Comparison of ENCODE assay signal across 1 cellular context in the genomic region with DNA sequence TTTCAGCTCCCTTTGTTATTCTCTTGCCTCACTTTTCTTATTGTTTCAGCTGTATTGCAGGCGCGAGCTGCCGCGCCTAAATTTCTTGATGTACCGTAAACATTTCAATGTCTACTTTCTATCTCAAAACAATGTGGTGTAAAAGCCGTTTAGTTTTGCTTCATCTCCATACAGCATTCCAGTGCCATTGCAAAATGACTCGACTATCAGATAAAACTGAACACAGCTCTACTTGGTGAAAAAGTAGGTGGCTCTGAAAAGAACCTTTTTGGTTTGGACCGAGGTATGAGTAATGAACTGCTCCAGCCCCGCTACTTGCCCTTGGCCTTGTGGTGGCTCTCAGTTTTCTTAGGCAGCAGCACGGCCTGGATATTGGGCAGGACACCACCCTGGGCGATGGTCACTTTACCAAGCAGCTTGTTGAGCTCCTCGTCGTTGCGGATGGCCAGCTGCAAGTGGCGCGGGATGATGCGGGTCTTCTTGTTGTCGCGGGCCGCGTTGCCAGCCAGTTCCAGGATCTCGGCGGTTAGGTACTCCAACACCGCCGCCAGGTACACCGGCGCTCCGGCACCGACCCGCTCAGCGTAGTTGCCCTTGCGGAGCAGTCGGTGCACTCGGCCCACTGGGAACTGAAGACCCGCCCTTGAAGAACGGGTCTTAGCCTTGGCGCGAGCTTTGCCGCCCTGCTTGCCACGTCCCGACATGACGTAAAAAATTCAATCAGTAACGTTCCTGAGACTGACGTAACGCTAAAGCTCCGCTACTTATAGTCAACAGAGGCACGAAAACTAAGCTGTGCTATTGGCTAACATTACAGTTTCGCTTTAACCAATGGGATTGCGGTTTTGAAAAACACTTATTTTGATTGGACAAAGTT.
TF ChIP-seq lines count a peak whose summit lies in the region.

No MANE protein-coding gene starts in this region.

TF ChIP-seq in K562, 482 proteins besides CTCF, POLR2A, EP300 and RAD21 (continued from another document and continues in another):
- TF ChIP-seq, protein P1, sequence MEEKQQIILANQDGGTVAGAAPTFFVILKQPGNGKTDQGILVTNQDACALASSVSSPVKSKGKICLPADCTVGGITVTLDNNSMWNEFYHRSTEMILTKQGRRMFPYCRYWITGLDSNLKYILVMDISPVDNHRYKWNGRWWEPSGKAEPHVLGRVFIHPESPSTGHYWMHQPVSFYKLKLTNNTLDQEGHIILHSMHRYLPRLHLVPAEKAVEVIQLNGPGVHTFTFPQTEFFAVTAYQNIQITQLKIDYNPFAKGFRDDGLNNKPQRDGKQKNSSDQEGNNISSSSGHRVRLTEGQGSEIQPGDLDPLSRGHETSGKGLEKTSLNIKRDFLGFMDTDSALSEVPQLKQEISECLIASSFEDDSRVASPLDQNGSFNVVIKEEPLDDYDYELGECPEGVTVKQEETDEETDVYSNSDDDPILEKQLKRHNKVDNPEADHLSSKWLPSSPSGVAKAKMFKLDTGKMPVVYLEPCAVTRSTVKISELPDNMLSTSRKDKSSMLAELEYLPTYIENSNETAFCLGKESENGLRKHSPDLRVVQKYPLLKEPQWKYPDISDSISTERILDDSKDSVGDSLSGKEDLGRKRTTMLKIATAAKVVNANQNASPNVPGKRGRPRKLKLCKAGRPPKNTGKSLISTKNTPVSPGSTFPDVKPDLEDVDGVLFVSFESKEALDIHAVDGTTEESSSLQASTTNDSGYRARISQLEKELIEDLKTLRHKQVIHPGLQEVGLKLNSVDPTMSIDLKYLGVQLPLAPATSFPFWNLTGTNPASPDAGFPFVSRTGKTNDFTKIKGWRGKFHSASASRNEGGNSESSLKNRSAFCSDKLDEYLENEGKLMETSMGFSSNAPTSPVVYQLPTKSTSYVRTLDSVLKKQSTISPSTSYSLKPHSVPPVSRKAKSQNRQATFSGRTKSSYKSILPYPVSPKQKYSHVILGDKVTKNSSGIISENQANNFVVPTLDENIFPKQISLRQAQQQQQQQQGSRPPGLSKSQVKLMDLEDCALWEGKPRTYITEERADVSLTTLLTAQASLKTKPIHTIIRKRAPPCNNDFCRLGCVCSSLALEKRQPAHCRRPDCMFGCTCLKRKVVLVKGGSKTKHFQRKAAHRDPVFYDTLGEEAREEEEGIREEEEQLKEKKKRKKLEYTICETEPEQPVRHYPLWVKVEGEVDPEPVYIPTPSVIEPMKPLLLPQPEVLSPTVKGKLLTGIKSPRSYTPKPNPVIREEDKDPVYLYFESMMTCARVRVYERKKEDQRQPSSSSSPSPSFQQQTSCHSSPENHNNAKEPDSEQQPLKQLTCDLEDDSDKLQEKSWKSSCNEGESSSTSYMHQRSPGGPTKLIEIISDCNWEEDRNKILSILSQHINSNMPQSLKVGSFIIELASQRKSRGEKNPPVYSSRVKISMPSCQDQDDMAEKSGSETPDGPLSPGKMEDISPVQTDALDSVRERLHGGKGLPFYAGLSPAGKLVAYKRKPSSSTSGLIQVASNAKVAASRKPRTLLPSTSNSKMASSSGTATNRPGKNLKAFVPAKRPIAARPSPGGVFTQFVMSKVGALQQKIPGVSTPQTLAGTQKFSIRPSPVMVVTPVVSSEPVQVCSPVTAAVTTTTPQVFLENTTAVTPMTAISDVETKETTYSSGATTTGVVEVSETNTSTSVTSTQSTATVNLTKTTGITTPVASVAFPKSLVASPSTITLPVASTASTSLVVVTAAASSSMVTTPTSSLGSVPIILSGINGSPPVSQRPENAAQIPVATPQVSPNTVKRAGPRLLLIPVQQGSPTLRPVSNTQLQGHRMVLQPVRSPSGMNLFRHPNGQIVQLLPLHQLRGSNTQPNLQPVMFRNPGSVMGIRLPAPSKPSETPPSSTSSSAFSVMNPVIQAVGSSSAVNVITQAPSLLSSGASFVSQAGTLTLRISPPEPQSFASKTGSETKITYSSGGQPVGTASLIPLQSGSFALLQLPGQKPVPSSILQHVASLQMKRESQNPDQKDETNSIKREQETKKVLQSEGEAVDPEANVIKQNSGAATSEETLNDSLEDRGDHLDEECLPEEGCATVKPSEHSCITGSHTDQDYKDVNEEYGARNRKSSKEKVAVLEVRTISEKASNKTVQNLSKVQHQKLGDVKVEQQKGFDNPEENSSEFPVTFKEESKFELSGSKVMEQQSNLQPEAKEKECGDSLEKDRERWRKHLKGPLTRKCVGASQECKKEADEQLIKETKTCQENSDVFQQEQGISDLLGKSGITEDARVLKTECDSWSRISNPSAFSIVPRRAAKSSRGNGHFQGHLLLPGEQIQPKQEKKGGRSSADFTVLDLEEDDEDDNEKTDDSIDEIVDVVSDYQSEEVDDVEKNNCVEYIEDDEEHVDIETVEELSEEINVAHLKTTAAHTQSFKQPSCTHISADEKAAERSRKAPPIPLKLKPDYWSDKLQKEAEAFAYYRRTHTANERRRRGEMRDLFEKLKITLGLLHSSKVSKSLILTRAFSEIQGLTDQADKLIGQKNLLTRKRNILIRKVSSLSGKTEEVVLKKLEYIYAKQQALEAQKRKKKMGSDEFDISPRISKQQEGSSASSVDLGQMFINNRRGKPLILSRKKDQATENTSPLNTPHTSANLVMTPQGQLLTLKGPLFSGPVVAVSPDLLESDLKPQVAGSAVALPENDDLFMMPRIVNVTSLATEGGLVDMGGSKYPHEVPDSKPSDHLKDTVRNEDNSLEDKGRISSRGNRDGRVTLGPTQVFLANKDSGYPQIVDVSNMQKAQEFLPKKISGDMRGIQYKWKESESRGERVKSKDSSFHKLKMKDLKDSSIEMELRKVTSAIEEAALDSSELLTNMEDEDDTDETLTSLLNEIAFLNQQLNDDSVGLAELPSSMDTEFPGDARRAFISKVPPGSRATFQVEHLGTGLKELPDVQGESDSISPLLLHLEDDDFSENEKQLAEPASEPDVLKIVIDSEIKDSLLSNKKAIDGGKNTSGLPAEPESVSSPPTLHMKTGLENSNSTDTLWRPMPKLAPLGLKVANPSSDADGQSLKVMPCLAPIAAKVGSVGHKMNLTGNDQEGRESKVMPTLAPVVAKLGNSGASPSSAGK (IDR thresholded peaks at IDR 0.05), result peak; percentile 6; the same call in 1 of the 2 replicates
- TF ChIP-seq BMI1 (IDR thresholded peaks at IDR 0.05; ENCODE audit: low read length) (no peak), FOXK1 (CRISPR knock-in tag; IDR thresholded peaks at IDR 0.05; ENCODE audit: borderline replicate concordance) (0 out of 2 replicates have a peak, but pooled peaks have one; percentile 85), NR4A1 (CRISPR knock-in tag; IDR thresholded peaks at IDR 0.05) (peak; percentile 81; the same call in 1 of the 2 replicates), NR4A1 (tag; IDR thresholded peaks at IDR 0.05) (no peak), RBM17 (IDR thresholded peaks at IDR 0.05; ENCODE audit: borderline replicate concordance, low read depth, low read length) (no peak), ZKSCAN3 (CRISPR knock-in tag; IDR thresholded peaks at IDR 0.05) (no peak), KLF16 (IDR thresholded peaks at IDR 0.05) (no peak), GTF2F1 (IDR thresholded peaks at IDR 0.05; ENCODE audit: low read depth, low read length) (no peak; the same call in 1 of the 2 replicates), ZNF384 (IDR thresholded peaks at IDR 0.05; ENCODE audit: low read depth, low read length) (no peak), ETV5 (CRISPR knock-in tag; IDR thresholded peaks at IDR 0.05; ENCODE audit: low read depth) (peak; percentile 75), KLF6 (CRISPR knock-in tag; IDR thresholded peaks at IDR 0.05; ENCODE audit: borderline replicate concordance) (peak; percentile 79), ELF1 (tag; IDR thresholded peaks at IDR 0.05) (no peak), FOSL1 (tag; conservative IDR thresholded peaks at IDR 0.05) (peak; percentile 59), SMARCB1 (IDR thresholded peaks at IDR 0.05; ENCODE audit: insufficient read length, low read depth) (no peak), ZNF696 (CRISPR knock-in tag; conservative IDR thresholded peaks at IDR 0.05) (no peak), ZNF263 (CRISPR knock-in tag; IDR thresholded peaks at IDR 0.05; ENCODE audit: borderline replicate concordance) (peak; percentile 23; the same call in 1 of the 2 replicates), ZNF77 (CRISPR knock-in tag; IDR thresholded peaks at IDR 0.05) (no peak), PCBP2 (IDR thresholded peaks at IDR 0.05; ENCODE audit: low read depth, low read length, poor library complexity, severe bottlenecking) (no peak), NFIC (IDR thresholded peaks at IDR 0.05) (no peak), MTA1 (IDR thresholded peaks at IDR 0.05; ENCODE audit: borderline replicate concordance) (no peak), MED1 (CRISPR knock-in tag; IDR thresholded peaks at IDR 0.05; ENCODE audit: borderline replicate concordance) (peak; percentile 77; the same call in 1 of the 2 replicates), RFX5 (IDR thresholded peaks at IDR 0.05; ENCODE audit: low read depth, low read length) (0 out of 2 replicates have a peak, but pooled peaks have one; percentile 38), HDAC2 (IDR thresholded peaks at IDR 0.05) (no peak), PTBP1 (IDR thresholded peaks at IDR 0.05; ENCODE audit: low read depth, low read length) (peak; percentile 94), SMARCE1 (IDR thresholded peaks at IDR 0.05) (0 out of 2 replicates have a peak, but pooled peaks have one; percentile 16), ZNF146 (CRISPR knock-in tag; IDR thresholded peaks at IDR 0.05; ENCODE audit: unreplicated experiment) (no peak), RAD51 (IDR thresholded peaks at IDR 0.05; ENCODE audit: borderline replicate concordance, low read depth) (no peak), DIDO1 (tag; IDR thresholded peaks at IDR 0.05; ENCODE audit: low read depth) (no peak), CREB1 (IDR thresholded peaks at IDR 0.05) (peak; percentile 98), CREB1 (CRISPR knock-in tag; IDR thresholded peaks at IDR 0.05) (peak; percentile 95)
- TF ChIP-seq, protein P2, sequence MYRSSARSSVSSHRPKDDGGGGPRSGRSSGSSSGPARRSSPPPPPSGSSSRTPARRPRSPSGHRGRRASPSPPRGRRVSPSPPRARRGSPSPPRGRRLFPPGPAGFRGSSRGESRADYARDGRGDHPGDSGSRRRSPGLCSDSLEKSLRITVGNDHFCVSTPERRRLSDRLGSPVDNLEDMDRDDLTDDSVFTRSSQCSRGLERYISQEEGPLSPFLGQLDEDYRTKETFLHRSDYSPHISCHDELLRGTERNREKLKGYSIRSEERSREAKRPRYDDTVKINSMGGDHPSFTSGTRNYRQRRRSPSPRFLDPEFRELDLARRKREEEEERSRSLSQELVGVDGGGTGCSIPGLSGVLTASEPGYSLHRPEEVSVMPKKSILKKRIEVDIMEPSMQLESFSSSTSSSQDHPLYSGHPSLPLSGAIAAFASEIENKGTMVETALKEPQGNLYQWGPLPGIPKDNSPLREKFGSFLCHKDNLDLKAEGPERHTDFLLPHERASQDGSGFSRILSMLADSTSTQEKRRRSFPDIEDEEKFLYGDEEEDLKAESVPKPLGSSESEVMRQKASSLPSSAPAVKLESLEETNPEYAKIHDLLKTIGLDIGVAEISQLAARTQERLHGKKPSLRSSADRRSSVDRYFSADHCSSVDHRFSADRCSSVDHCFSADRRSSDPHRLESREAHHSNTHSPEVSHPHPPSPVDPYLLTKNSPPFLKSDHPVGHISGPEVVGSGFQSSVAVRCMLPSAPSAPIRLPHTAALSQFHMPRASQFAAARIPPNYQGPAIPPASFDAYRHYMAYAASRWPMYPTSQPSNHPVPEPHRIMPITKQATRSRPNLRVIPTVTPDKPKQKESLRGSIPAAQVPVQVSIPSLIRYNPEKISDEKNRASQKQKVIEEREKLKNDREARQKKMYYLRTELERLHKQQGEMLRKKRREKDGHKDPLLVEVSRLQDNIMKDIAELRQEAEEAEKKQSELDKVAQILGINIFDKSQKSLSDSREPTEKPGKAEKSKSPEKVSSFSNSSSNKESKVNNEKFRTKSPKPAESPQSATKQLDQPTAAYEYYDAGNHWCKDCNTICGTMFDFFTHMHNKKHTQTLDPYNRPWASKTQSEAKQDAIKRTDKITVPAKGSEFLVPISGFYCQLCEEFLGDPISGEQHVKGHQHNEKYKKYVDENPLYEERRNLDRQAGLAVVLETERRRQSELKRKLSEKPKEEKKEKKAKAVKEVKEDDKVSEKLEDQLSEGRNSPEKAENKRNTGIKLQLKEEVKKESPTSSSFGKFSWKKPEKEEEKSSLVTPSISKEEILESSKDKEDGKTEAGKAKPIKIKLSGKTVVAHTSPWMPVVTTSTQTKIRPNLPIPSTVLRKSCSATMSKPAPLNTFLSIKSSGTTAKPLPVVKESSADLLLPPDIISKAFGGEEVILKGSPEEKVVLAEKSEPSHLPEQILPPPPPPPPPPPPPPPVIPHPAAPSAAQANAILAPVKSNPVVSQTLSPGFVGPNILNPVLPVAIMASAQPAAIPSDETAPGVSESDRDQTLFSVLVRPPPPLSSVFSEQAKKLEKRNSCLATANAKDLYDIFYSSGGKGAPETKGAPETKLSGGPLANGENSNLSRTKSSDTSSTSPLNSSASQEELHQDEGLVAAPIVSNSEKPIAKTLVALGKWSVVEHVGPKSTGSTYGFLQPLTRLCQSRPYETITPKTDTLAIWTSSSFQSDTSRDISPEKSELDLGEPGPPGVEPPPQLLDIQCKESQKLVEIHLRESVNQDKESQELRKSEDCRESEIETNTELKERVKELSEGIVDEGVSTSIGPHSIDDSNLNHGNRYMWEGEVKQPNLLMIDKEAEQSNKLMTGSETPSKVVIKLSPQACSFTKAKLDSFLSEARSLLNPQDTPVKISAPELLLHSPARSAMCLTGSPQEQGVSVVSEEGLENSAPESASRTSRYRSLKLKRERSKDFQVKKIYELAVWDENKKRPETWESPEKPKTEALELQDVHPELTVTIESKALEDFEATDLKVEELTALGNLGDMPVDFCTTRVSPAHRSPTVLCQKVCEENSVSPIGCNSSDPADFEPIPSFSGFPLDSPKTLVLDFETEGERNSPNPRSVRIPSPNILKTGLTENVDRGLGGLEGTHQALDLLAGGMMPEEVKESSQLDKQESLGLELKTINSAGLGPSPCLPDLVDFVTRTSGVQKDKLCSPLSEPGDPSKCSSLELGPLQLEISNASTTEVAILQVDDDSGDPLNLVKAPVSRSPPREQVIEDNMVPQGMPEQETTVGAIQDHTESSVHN (IDR thresholded peaks at IDR 0.05; ENCODE audit: borderline replicate concordance in 1 of 2, low read depth in 1 of 2), result peak in 1 of 2 experiments; percentile 59; a peak in 2 of 4 replicates
- TF ChIP-seq, protein P3, sequence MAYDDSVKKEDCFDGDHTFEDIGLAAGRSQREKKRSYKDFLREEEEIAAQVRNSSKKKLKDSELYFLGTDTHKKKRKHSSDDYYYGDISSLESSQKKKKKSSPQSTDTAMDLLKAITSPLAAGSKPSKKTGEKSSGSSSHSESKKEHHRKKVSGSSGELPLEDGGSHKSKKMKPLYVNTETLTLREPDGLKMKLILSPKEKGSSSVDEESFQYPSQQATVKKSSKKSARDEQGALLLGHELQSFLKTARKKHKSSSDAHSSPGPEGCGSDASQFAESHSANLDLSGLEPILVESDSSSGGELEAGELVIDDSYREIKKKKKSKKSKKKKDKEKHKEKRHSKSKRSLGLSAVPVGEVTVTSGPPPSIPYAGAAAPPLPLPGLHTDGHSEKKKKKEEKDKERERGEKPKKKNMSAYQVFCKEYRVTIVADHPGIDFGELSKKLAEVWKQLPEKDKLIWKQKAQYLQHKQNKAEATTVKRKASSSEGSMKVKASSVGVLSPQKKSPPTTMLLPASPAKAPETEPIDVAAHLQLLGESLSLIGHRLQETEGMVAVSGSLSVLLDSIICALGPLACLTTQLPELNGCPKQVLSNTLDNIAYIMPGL (CRISPR knock-in tag; IDR thresholded peaks at IDR 0.05), result no peak; the same call in 1 of the 2 replicates
- TF ChIP-seq, protein P4, sequence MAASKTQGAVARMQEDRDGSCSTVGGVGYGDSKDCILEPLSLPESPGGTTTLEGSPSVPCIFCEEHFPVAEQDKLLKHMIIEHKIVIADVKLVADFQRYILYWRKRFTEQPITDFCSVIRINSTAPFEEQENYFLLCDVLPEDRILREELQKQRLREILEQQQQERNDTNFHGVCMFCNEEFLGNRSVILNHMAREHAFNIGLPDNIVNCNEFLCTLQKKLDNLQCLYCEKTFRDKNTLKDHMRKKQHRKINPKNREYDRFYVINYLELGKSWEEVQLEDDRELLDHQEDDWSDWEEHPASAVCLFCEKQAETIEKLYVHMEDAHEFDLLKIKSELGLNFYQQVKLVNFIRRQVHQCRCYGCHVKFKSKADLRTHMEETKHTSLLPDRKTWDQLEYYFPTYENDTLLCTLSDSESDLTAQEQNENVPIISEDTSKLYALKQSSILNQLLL (CRISPR knock-in tag; IDR thresholded peaks at IDR 0.05; ENCODE audit: borderline replicate concordance), result no peak
